ENCODE assay signal across 22 cellular contexts in the genomic region with DNA sequence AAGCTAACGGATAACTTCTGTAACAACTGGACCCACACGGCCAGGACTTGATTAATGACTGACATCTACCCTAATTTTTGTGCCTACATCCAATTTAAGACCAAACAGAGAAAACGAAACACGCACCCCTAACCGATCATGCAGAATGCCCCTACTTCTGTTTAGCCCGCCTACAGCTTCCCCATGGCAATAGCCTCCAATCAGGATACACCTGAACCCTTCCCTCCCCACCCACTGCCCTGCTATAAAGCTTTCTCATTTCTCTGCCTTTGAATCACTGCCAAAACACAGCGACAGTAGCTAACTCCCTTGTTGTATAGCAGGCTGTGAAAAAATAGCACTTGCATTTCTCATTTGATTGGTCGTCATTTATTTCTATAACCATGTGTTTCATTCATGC.
"Had no signal": no experiment of that assay in that cellular context is flagged by ENCODE, and none has a peak within 500 bp of the region (broad histone marks: within the 10 kb centered on the region; RNA-seq: fewer than 3 reads in every experiment).

No MANE protein-coding gene starts in this region.

- H3K36me3 ChIP-seq: cardiac muscle cell, esophagus squamous epithelium, left lung, sigmoid colon, thoracic aorta, upper lobe of right lung had no signal

- H3K4me1 ChIP-seq: esophagus squamous epithelium, left lung, parathyroid adenoma, sigmoid colon, upper lobe of right lung had no signal

- ATAC-seq: activated CD8-positive, alpha-beta memory T cell treated with anti-CD3 and anti-CD28 coated beads, Interleukin-2, amount 10 ng/mL, durations not matched to agents 7 days and 5 days; activated T-helper 17 cell treated with anti-CD3 and anti-CD28 coated beads, Interleukin-2, amount 50 U/mL, for 72 hours; left lung; stimulated activated memory B cell treated with anti-CD40 and anti-IgM and Interleukin-4, amounts not matched to agents 10 μg/mL and 1 μg/mL and 100 μg/mL, for 72 hours; upper lobe of right lung had no signal

- DNase-seq: activated B cell treated with CpG ODN at 0.5 μM for 24 hours; activated CD4-positive, alpha-beta memory T cell treated with anti-CD3 and anti-CD28 coated beads, Interleukin-2, amount 10 ng/mL, durations not matched to agents 7 days and 5 days; activated CD4-positive, alpha-beta T cell treated with anti-CD3 and anti-CD28 coated beads for 48 hours; activated CD8-positive, alpha-beta memory T cell treated with anti-CD3 and anti-CD28 coated beads, Interleukin-2, amount 10 ng/mL, durations not matched to agents 7 days and 5 days; activated naive CD4-positive, alpha-beta T cell; activated naive CD8-positive, alpha-beta T cell treated with anti-CD3 and anti-CD28 coated beads for 36 hours; activated T-cell treated with anti-CD3 and anti-CD28 coated beads, Interleukin-2, amount 50 U/mL, for 1 hour; amniotic stem cell; dermis blood vessel endothelial cell; effector memory CD4-positive, alpha-beta T cell; esophagus squamous epithelium; islet precursor cell; left lung; midbrain; sigmoid colon; stimulated activated CD4-positive, alpha-beta T cell treated with anti-CD3 and anti-CD28 coated beads, Interleukin-4, amount 100 ng/mL, for 24 hours; upper lobe of right lung had no signal

- H3K4me3 ChIP-seq: cardiac muscle cell, esophagus squamous epithelium, left lung, sigmoid colon, thoracic aorta, upper lobe of right lung had no signal

- H2AFZ ChIP-seq: parathyroid adenoma had no signal

- H3K27ac ChIP-seq: cardiac muscle cell, esophagus squamous epithelium, left lung, parathyroid adenoma, sigmoid colon, thoracic aorta, upper lobe of right lung had no signal

- H3K79me2 ChIP-seq: parathyroid adenoma had no signal

- H3K9ac ChIP-seq: parathyroid adenoma had no signal

- H3K27me3 ChIP-seq: cardiac muscle cell, esophagus squamous epithelium, left lung, sigmoid colon, upper lobe of right lung had no signal

- H3K9me3 ChIP-seq: esophagus squamous epithelium, left lung, sigmoid colon, thoracic aorta, upper lobe of right lung had no signal
